Comparison of ENCODE assay signal across 7 cellular contexts in the genomic region with DNA sequence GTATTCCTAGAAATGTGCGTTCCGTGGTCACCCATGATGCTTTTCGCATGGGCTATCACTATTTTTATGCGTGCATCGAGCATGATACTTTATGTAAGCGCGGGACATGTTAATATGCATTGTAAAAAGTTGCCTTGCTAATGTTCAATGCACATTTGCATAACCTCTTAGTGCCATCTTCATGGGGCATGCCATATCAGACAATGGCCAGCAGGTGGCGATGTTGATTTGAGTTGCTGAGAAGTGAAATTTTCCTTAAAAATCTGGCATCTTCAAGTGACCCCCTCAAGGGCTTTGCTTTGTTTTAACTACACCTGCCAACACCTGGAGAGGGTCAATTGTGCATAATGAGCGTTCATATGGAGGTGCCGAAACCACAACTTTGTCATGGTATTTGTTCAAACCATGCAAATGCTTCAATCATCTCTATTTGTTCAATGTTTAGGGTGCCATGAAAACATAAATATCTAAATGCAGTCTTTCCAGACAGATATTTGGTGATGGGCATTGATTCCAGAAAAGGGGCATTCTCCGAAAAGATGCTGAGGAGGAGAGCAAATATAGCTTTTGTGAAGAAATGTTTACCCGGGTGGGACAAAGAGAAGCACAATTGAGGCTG.
DNase-seq lines count a peak whose midpoint lies in the region; ATAC-seq, FAIRE-seq and TF ChIP-seq lines count a peak whose summit lies in the region.

No MANE protein-coding gene starts in this region.

- no peaks in the 10 kb centered on the region for H3K9me3 ChIP-seq in ovary

- TF ChIP-seq CTCF in ovary (IDR thresholded peaks at IDR 0.05): peak in 2 of 3 donors; percentile 35 to 63

- TF ChIP-seq EP300 in ovary (IDR thresholded peaks at IDR 0.05): no peak

- no peaks in the 10 kb centered on the region for H3K36me3 ChIP-seq in ovary

- ATAC-seq in GM21825 (IDR thresholded peaks at IDR 0.05; ENCODE audit: unreplicated experiment) (peak; percentile 89), HG03571 (IDR thresholded peaks at IDR 0.05; ENCODE audit: unreplicated experiment) (no peak)
- no peak for ATAC-seq in activated T-cell treated with anti-CD3 and anti-CD28 coated beads, Interleukin-2, amount 50 U/mL, for 4 hours

- H3K4me3 Mint-ChIP-seq in activated T-cell treated with anti-CD3 and anti-CD28 coated beads, Interleukin-2, amount 50 U/mL, for 4 hours: no peak overlapping the region

- intact Hi-C loops in ovary (cut with DNase I): no loop called here

- DNase-seq in GM03348 (ENCODE audit: low spot score) (peak; percentile 12), NCI-H460 (ENCODE audit: extremely low read depth, low read depth) (peak; percentile 27), frontal cortex (ENCODE audit: low spot score in 2 of 2) (peak; percentile 10 to 14), ovary (peak in 3 of 5 donors; percentile 30 to 40 (median 30))
- DNase-seq in activated T-cell treated with anti-CD3 and anti-CD28 coated beads, Interleukin-2, amount 50 U/mL, for 4 hours: peak; percentile 25

- H3K9me3 Mint-ChIP-seq in activated T-cell treated with anti-CD3 and anti-CD28 coated beads, Interleukin-2, amount 50 U/mL, for 4 hours: no peaks in the 10 kb centered on the region

- 35 to 43% (median 41%) methylated on average over 12 of the region's 12 CpGs for WGBS in ovary, 3 donors

- TF ChIP-seq POLR2A in ovary (IDR thresholded peaks at IDR 0.05): no peak

- no peaks in the 10 kb centered on the region for H3K4me1 Mint-ChIP-seq in activated T-cell treated with anti-CD3 and anti-CD28 coated beads, Interleukin-2, amount 50 U/mL, for 4 hours (ENCODE audit: low read depth)

- no peak overlapping the region for H3K27ac ChIP-seq in ovary

- FAIRE-seq in frontal cortex (lab: Jason Lieb, UNC): no peak

- H3K27me3 Mint-ChIP-seq in activated T-cell treated with anti-CD3 and anti-CD28 coated beads, Interleukin-2, amount 50 U/mL, for 4 hours (ENCODE audit: low read depth): no peaks in the 10 kb centered on the region

- no peak overlapping the region for H3K4me3 ChIP-seq in ovary

- H3K4me1 ChIP-seq in ovary (ENCODE audit: insufficient read depth): no peaks in the 10 kb centered on the region

- no peaks in the 10 kb centered on the region for H3K27me3 ChIP-seq in ovary

- no peaks in the 10 kb centered on the region for H3K36me3 Mint-ChIP-seq in activated T-cell treated with anti-CD3 and anti-CD28 coated beads, Interleukin-2, amount 50 U/mL, for 4 hours (ENCODE audit: insufficient read depth)
